9 cellular contexts compared by ENCODE assay signal in genomic region chr3:197942956-197943556, GRCh38. TPM values are rescaled to one million over a fixed set of nuclear protein-coding genes. Genes with fewer than 3 reads are reported as not detected.
DNase-seq lines count a peak whose midpoint lies in the region; ATAC-seq, FAIRE-seq and TF ChIP-seq lines count a peak whose summit lies in the region.
"Had no signal": no experiment of that assay in that cellular context is flagged by ENCODE, and none has a peak within 500 bp of the region (broad histone marks: within the 10 kb centered on the region; RNA-seq: fewer than 3 reads in every experiment).

No MANE protein-coding gene starts in this region.

- H2AFZ ChIP-seq in GM12878 (ENCODE audit: control insufficient read depth, low read depth, low read length), result no peak overlapping the region

- no peak for TF ChIP-seq POLR2A in GM12878 (IDR thresholded peaks at IDR 0.05; ENCODE audit: low read depth, low read length)

- DNase-seq in Caco-2 (peak in 1 of 2 experiments; percentile 44), NCI-H2196 (lab: John Stamatoyannopoulos, UW; ENCODE audit: unreplicated experiment) (peak; percentile 67), GM12878 (ENCODE audit: low read depth, low spot score) (no peak), left kidney (ENCODE audit: low read depth, low spot score) (peak; percentile 65), NCI-H187 (lab: John Stamatoyannopoulos, UW) (no peak)

- peaks cover 3% of the 10 kb centered on the region for H3K27me3 Mint-ChIP-seq in Caco-2 (ENCODE audit: insufficient read depth, unreplicated experiment)
- no peaks in the 10 kb centered on the region for H3K27me3 Mint-ChIP-seq in stimulated activated memory B cell treated with anti-CD40 and anti-IgM and Interleukin-4, amounts not matched to agents 10 μg/mL and 1 μg/mL and 100 μg/mL, for 72 hours

- H3K27me3 ChIP-seq in Caco-2 (replicated peaks; ENCODE audit: control insufficient read depth, insufficient read depth, low read length) (no peaks in the 10 kb centered on the region), GM12878 (replicated peaks in 1 of 2; ENCODE audit: control insufficient read depth in 2 of 2, insufficient read depth in 2 of 2, low read length in 1 of 2) (no peaks in the 10 kb centered on the region)

- H3K4me1 ChIP-seq in Caco-2 (no peaks in the 10 kb centered on the region), GM12878 (ENCODE audit: control insufficient read depth, insufficient read depth, low read length) (no peaks in the 10 kb centered on the region)

- H3K9me3 ChIP-seq in Caco-2 (no peaks in the 10 kb centered on the region), GM12878 (replicated peaks; ENCODE audit: control insufficient read depth, insufficient read depth, low read length) (no peaks in the 10 kb centered on the region)

- H3K4me1 Mint-ChIP-seq in Caco-2 (ENCODE audit: low read depth, unreplicated experiment), result no peaks in the 10 kb centered on the region
- peaks cover 6% of the 10 kb centered on the region for H3K4me1 Mint-ChIP-seq in stimulated activated memory B cell treated with anti-CD40 and anti-IgM and Interleukin-4, amounts not matched to agents 10 μg/mL and 1 μg/mL and 100 μg/mL, for 72 hours

- TF ChIP-seq CTCF in Caco-2 (IDR thresholded peaks at IDR 0.05; ENCODE audit: insufficient read depth in 1 of 2, low read depth in 1 of 2, low read length in 1 of 2, severe bottlenecking in 1 of 2, unreplicated experiment in 1 of 2) (peak; percentile 69 to 75), GM12878 (IDR thresholded peaks at IDR 0.05 in 2 of 3, conservative IDR thresholded peaks at IDR 0.05 in 1 of 3; ENCODE audit: control insufficient read depth in 2 of 3, extremely low read depth in 1 of 3, insufficient read depth in 1 of 3, low read depth in 3 of 3, low read length in 3 of 3) (peak; percentile 63 to 78 (median 71))

- H3K9ac ChIP-seq in GM12878 (ENCODE audit: control insufficient read depth, insufficient read depth, low read length), result no peak overlapping the region

- no peak overlapping the region for H3K4me3 Mint-ChIP-seq in Caco-2 (ENCODE audit: unreplicated experiment)
- no peak overlapping the region for H3K4me3 Mint-ChIP-seq in stimulated activated memory B cell treated with anti-CD40 and anti-IgM and Interleukin-4, amounts not matched to agents 10 μg/mL and 1 μg/mL and 100 μg/mL, for 72 hours
- H3K4me3 Mint-ChIP-seq: T-helper 1 cell treated with Interleukin-12 subunit alpha and Interleukin-12 subunit beta and Interleukin-4 antibody, amounts not matched to agents 30 μg/mL and 1 μg/mL, for 36 hours had no signal

- no peak for TF ChIP-seq EP300 in GM12878 (IDR thresholded peaks at IDR 0.05; ENCODE audit: borderline replicate concordance in 1 of 2, control insufficient read depth in 1 of 2, low read depth in 2 of 2, low read length in 2 of 2)

- BruUV-seq in Caco-2 (replicated peaks; lab: Mats Ljungman, UMichigan), result no TSS peak
- BruUV-seq in GM12878 (replicated peaks; lab: Mats Ljungman, UMichigan), result no TSS peak

- H3K4me3 ChIP-seq in Caco-2 (ENCODE audit: low read depth, low read length) (no peak overlapping the region), GM12878 (no peak overlapping the region)

- intact Hi-C loops in Caco-2 (cut with micrococcal nuclease; ENCODE audit: unreplicated experiment), result loop anchor here (1.0 kb wide), 1 partner anchor 37 kb away; no protein-coding TSS in a partner anchor
- intact Hi-C loops in GM12878 (cut with micrococcal nuclease; ENCODE audit: unreplicated experiment), result loop anchor here (1.0 kb wide), 1 partner anchor 37 kb away; no protein-coding TSS in a partner anchor

- H3K36me3 Mint-ChIP-seq in Caco-2 (ENCODE audit: insufficient read depth, unreplicated experiment), result no peaks in the 10 kb centered on the region
- peaks cover 16% of the 10 kb centered on the region for H3K36me3 Mint-ChIP-seq in stimulated activated memory B cell treated with anti-CD40 and anti-IgM and Interleukin-4, amounts not matched to agents 10 μg/mL and 1 μg/mL and 100 μg/mL, for 72 hours

- SMC1A ChIA-PET in GM12878 (lab: Charles Lee; ENCODE audit: uncharacterized antibody, unreplicated experiment), result interaction anchor here (0.7 to 2.2 kb wide), 6 partner anchors 32 to 337 kb away, joined by 3 to 14 read pairs (median 5); no protein-coding TSS in a partner anchor

- peak; percentile 71 for ATAC-seq in GM18867 (IDR thresholded peaks at IDR 0.05; ENCODE audit: unreplicated experiment)
- ATAC-seq in GM12878, result peak; percentile 86
- ATAC-seq in stimulated activated memory B cell treated with anti-CD40 and anti-IgM and Interleukin-4, amounts not matched to agents 10 μg/mL and 1 μg/mL and 100 μg/mL, for 72 hours, result no peak
- no peak for ATAC-seq in HG03432 (IDR thresholded peaks at IDR 0.05; ENCODE audit: unreplicated experiment)

- peak; percentile 80 for FAIRE-seq in GM12878 (lab: Jason Lieb, UNC)

- H3K9me3 Mint-ChIP-seq in Caco-2 (ENCODE audit: unreplicated experiment), result no peaks in the 10 kb centered on the region
- H3K9me3 Mint-ChIP-seq in stimulated activated memory B cell treated with anti-CD40 and anti-IgM and Interleukin-4, amounts not matched to agents 10 μg/mL and 1 μg/mL and 100 μg/mL, for 72 hours, result no peaks in the 10 kb centered on the region
- H3K9me3 Mint-ChIP-seq: T-helper 1 cell treated with Interleukin-12 subunit alpha and Interleukin-12 subunit beta and Interleukin-4 antibody, amounts not matched to agents 30 μg/mL and 1 μg/mL, for 36 hours had no signal

- RAD21 ChIA-PET in GM12878 (lab: Charles Lee; ENCODE audit: unreplicated experiment), result interaction anchor here (0.7 to 2.4 kb wide), 3 partner anchors 32 to 150 kb away, joined by 3 to 20 read pairs (median 6); no protein-coding TSS in a partner anchor

- H3K4me2 ChIP-seq in GM12878 (ENCODE audit: control insufficient read depth, insufficient read depth), result no peak overlapping the region

- TF ChIP-seq RAD21 in GM12878 (IDR thresholded peaks at IDR 0.05; ENCODE audit: insufficient read depth, low read depth, low read length), result peak; percentile 66

- in situ Hi-C loops in GM12878 (cut with MboI), result no loop called here

- no peaks in the 10 kb centered on the region for H3K79me2 ChIP-seq in GM12878 (ENCODE audit: control insufficient read depth, insufficient read depth, low read length)

- H3K36me3 ChIP-seq in Caco-2 (ENCODE audit: control insufficient read depth, insufficient read depth, low read length) (no peaks in the 10 kb centered on the region), GM12878 (ENCODE audit: control insufficient read depth in 2 of 2, insufficient read depth in 2 of 2, low read length in 1 of 2) (no peaks in the 10 kb centered on the region)

- CTCF ChIA-PET in Caco-2 (lab: Charles Lee) (interaction anchor here (2.3 kb wide), 1 partner anchor 37 kb away, joined by 7 read pairs; no protein-coding TSS in a partner anchor), GM12878 (lab: Yijun Ruan, JAX) (interaction anchor here (0.6 to 6.3 kb wide), 19 partner anchors 9 to 344 kb away, joined by 3 to 71 read pairs (median 4); no protein-coding TSS in a partner anchor)

- no peak overlapping the region for H3K27ac Mint-ChIP-seq in Caco-2 (ENCODE audit: unreplicated experiment)
- H3K27ac Mint-ChIP-seq in stimulated activated memory B cell treated with anti-CD40 and anti-IgM and Interleukin-4, amounts not matched to agents 10 μg/mL and 1 μg/mL and 100 μg/mL, for 72 hours, result no peak overlapping the region
- H3K27ac Mint-ChIP-seq: T-helper 1 cell treated with Interleukin-12 subunit alpha and Interleukin-12 subunit beta and Interleukin-4 antibody, amounts not matched to agents 30 μg/mL and 1 μg/mL, for 36 hours had no signal

- no peaks in the 10 kb centered on the region for H4K20me1 ChIP-seq in GM12878 (ENCODE audit: control insufficient read depth, insufficient read depth)

- POLR2A ChIA-PET in Caco-2 (lab: Charles Lee) (no interaction called here), GM12878 (lab: Charles Lee) (interaction anchor here (0.5 to 0.7 kb wide), 2 partner anchors 23 to 821 kb away, joined by 3 read pairs; no protein-coding TSS in a partner anchor)

- WGBS in GM12878 (ENCODE audit: insufficient coverage, insufficient replicate concordance, low lambda C conversion rate, missing lambda C conversion rate), result 25% methylated on average over 2 of the region's 2 CpGs

- H3K27ac ChIP-seq in GM12878 (ENCODE audit: control insufficient read depth, insufficient read depth), result no peak overlapping the region

RNA-seq across cellular contexts. Expression of gene RPL35A, which starts 6.9 kb away (rescaled TPM):
- total RNA-seq in Caco-2 (2022) (880 and 900 TPM in 2 replicates), GM12878 (2014; rRNA removed) (774 and 1,139 TPM in 2 replicates), GM12878 (2014; rRNA removed; fragmentation: Illumina TruSeq; extraction: Trizol) (2,045 and 2,048 TPM in 2 replicates), GM12878 (2021) (1,469 and 1,543 TPM in 2 replicates)
- 152 and 158 TPM in 2 replicates for total RNA-seq in GM12878 (2013; cell fraction: nucleolus; rRNA removed)
- polyA plus RNA-seq in GM12878 (2011; ENCODE audit: low read depth), result 7,666 TPM
- polyA plus RNA-seq in GM12878 (2011; rRNA removed) (1,355 and 2,033 TPM in 2 replicates), GM12878 (2014; fragmentation: Illumina TruSeq; extraction: Trizol) (2,605 and 3,098 TPM in 2 replicates), GM12878 (2014; fragmentation: Nextera tagmentation; extraction: Ambion mirVana) (1,000 to 10,000 TPM; 2,763 to 3,144 TPM), GM12878 (2014; rRNA removed) (1,819 and 2,206 TPM in 2 replicates), GM12878 (2016; fragmentation: Nextera tagmentation; extraction: Ambion mirVana) (1,000 to 10,000 TPM; 1,637 to 1,641 TPM)
- polyA plus RNA-seq in GM12878 (2011; cell fraction: cytosol; rRNA removed), result 588 and 600 TPM in 2 replicates
- polyA plus RNA-seq in GM12878 (2011; cell fraction: nucleus; rRNA removed), result 326 and 453 TPM in 2 replicates
- 3,017 and 3,888 TPM in 2 replicates for polyA plus RNA-seq in GM12878 (2012)
- polyA minus RNA-seq in GM12878 (2011; rRNA and poly(A)+ RNA removed), result 184 and 244 TPM in 2 replicates
- 126 and 163 TPM in 2 replicates for polyA minus RNA-seq in GM12878 (2011; cell fraction: cytosol; rRNA and poly(A)+ RNA removed)
- 34.9 and 49.6 TPM in 2 replicates for polyA minus RNA-seq in GM12878 (2011; cell fraction: nucleus; rRNA and poly(A)+ RNA removed)

RNA-seq across cellular contexts. Expression of gene LMLN, which starts 17.0 kb away (rescaled TPM):
- total RNA-seq in Caco-2 (2022) (2.4 and 2.5 TPM in 2 replicates), GM12878 (2014; rRNA removed) (0.54 and 0.68 TPM in 2 replicates), GM12878 (2014; rRNA removed; fragmentation: Illumina TruSeq; extraction: Trizol) (0.55 and 1.0 TPM in 2 replicates), GM12878 (2021) (0.95 and 1.1 TPM in 2 replicates)
- 3.9 and 6.8 TPM in 2 replicates for total RNA-seq in GM12878 (2013; cell fraction: nucleolus; rRNA removed)
- polyA plus RNA-seq in GM12878 (2011; ENCODE audit: low read depth), result 1.1 TPM
- polyA plus RNA-seq in GM12878 (2011; rRNA removed) (1.5 and 1.6 TPM in 2 replicates), GM12878 (2014; fragmentation: Illumina TruSeq; extraction: Trizol) (0.54 and 1.00 TPM in 2 replicates), GM12878 (2014; fragmentation: Nextera tagmentation; extraction: Ambion mirVana) (under 1 TPM; 0.02 to 0.18 TPM), GM12878 (2014; rRNA removed) (0.88 and 1.4 TPM in 2 replicates), GM12878 (2016; fragmentation: Nextera tagmentation; extraction: Ambion mirVana) (1 to 10 TPM in 1 of 2 experiments, under 1 TPM in 1; 0.73 to 1.7 TPM)
- 0.69 and 0.72 TPM in 2 replicates for polyA plus RNA-seq in GM12878 (2011; cell fraction: cytosol; rRNA removed)
- 0.99 and 1.0 TPM in 2 replicates for polyA plus RNA-seq in GM12878 (2011; cell fraction: nucleus; rRNA removed)
- polyA plus RNA-seq in GM12878 (2012), result 0.65 and 0.77 TPM in 2 replicates
- polyA minus RNA-seq in GM12878 (2011; rRNA and poly(A)+ RNA removed), result 1.4 and 2.3 TPM in 2 replicates
- polyA minus RNA-seq in GM12878 (2011; cell fraction: cytosol; rRNA and poly(A)+ RNA removed), result 1.3 and 1.6 TPM in 2 replicates
- 1.2 and 1.5 TPM in 2 replicates for polyA minus RNA-seq in GM12878 (2011; cell fraction: nucleus; rRNA and poly(A)+ RNA removed)

Comparison
In these comparisons a context has a peak if more than half of its experiments do, and no peak if none do; other contexts are left out.
1. DNase-seq: peak in NCI-H2196 (single experiment) and left kidney (single experiment); none in GM12878 (single experiment) and NCI-H187 (0 of 2).
2. ATAC-seq: peak in GM18867 (single experiment) and GM12878 (single experiment); none in stimulated activated memory B cell treated with anti-CD40 and anti-IgM and Interleukin-4, amounts not matched to agents 10 μg/mL and 1 μg/mL and 100 μg/mL, for 72 hours (single experiment) and HG03432 (single experiment).